In genomic region chr6:85015396-85015990, GRCh38 we compare ENCODE assay signal across 9 cellular contexts.
A peak's percentile ranks its signal among the peaks of the same experiment; 100 is the strongest.
DNase-seq lines count a peak whose midpoint lies in the region; ATAC-seq, FAIRE-seq and TF ChIP-seq lines count a peak whose summit lies in the region.
"Had no signal": no experiment of that assay in that cellular context is flagged by ENCODE, and none has a peak within 500 bp of the region (broad histone marks: within the 10 kb centered on the region; RNA-seq: fewer than 3 reads in every experiment).

No MANE protein-coding gene starts in this region.

- H3K79me2 ChIP-seq in GM23248 (ENCODE audit: insufficient read depth), result no peaks in the 10 kb centered on the region
- H3K79me2 ChIP-seq in keratinocyte (ENCODE audit: control insufficient read depth, insufficient read depth, low read length), result no peaks in the 10 kb centered on the region

- TF ChIP-seq CTCF in astrocyte of the spinal cord (IDR thresholded peaks at IDR 0.05; ENCODE audit: low read depth, low read length), result peak; percentile 94
- TF ChIP-seq CTCF in keratinocyte (optimal IDR thresholded peaks at IDR 0.05 in 1 of 3, IDR thresholded peaks at IDR 0.05 in 1 of 3, conservative IDR thresholded peaks at IDR 0.05 in 1 of 3; ENCODE audit: extremely low read depth in 1 of 3, insufficient read depth in 2 of 3, low read length in 3 of 3), result peak; percentile 35 to 67 (median 42)

- H3K4me3 ChIP-seq in GM23248 (no peak overlapping the region), astrocyte of the spinal cord (ENCODE audit: low read depth, low read length) (no peak overlapping the region), keratinocyte (ENCODE audit: control insufficient read depth in 2 of 3, extremely low read depth in 1 of 3, insufficient read depth in 2 of 3, low read depth in 1 of 3, low read length in 3 of 3) (no peak overlapping the region)

- H3K4me2 ChIP-seq in GM23248 (ENCODE audit: unreplicated experiment) (no peak overlapping the region), keratinocyte (ENCODE audit: control insufficient read depth, extremely low read depth, insufficient read depth, low read depth, low read length) (no peak overlapping the region)

- no peak for ATAC-seq in GM19455 (IDR thresholded peaks at IDR 0.05; ENCODE audit: unreplicated experiment)

- H3K9ac ChIP-seq in GM23248, result no peak overlapping the region
- no peak overlapping the region for H3K9ac ChIP-seq in keratinocyte (ENCODE audit: control insufficient read depth, extremely low read depth, insufficient read depth, low read length)

- H3K4me1 ChIP-seq in GM23248 (ENCODE audit: insufficient read depth) (no peaks in the 10 kb centered on the region), keratinocyte (ENCODE audit: control insufficient read depth, extremely low read depth, insufficient read depth, low read length) (no peaks in the 10 kb centered on the region)

- H3K9me3 ChIP-seq in GM23248 (ENCODE audit: low read depth) (no peaks in the 10 kb centered on the region), keratinocyte (ENCODE audit: control insufficient read depth, low read depth, low read length) (no peaks in the 10 kb centered on the region)

- H2AFZ ChIP-seq in GM23248 (no peak overlapping the region), keratinocyte (ENCODE audit: control insufficient read depth, low read length) (no peak overlapping the region)

- H3K27ac ChIP-seq in GM23248 (no peak overlapping the region), keratinocyte (ENCODE audit: control insufficient read depth, insufficient read depth, low read length) (no peak overlapping the region)

- DNase-seq in DMS 273 (lab: John Stamatoyannopoulos, UW; ENCODE audit: unreplicated experiment), result peak; percentile 66
- no peak for DNase-seq in DMS 273 treated with DMSO at 0.1 percent for 48 hours (lab: John Stamatoyannopoulos, UW)
- DNase-seq in GM23248, result peak; percentile 24
- peak; percentile 44 for DNase-seq in M059J (ENCODE audit: low read depth)
- peak; percentile 78 for DNase-seq in astrocyte of the spinal cord (ENCODE audit: low read depth, low spot score)
- DNase-seq in keratinocyte (ENCODE audit: low read depth, low spot score), result no peak
- peak; percentile 68 for DNase-seq in urothelium cell line (ENCODE audit: low spot score)

- dilution Hi-C loops in keratinocyte (cut with MboI; ENCODE audit: extremely low pct_ligation_motif_present, low sequenced_read_pairs), result no loop called here

- FAIRE-seq in keratinocyte (lab: Jason Lieb, UNC) (no peak), urothelium cell line (lab: Jason Lieb, UNC) (no peak)
- FAIRE-seq: A204.1 had no signal

- no peaks in the 10 kb centered on the region for H3K9me1 ChIP-seq in keratinocyte (ENCODE audit: control insufficient read depth, extremely low read depth, insufficient read depth, low read length)

- H3K27me3 ChIP-seq in GM23248 (replicated peaks; ENCODE audit: insufficient read depth) (no peaks in the 10 kb centered on the region), keratinocyte (ENCODE audit: control insufficient read depth, extremely low read depth, insufficient read depth, low read length) (no peaks in the 10 kb centered on the region)

- in situ Hi-C loops in GM23248 (cut with MboI), result no loop called here
- in situ Hi-C loops in astrocyte of the spinal cord (cut with HindIII; ENCODE audit: low sequenced_read_pairs), result no loop called here

- 90 to 93% methylated on average over 12 of the region's 12 CpGs for WGBS in GM23248 (ENCODE audit: low coverage in 1 of 2, low lambda C conversion rate in 2 of 2, missing lambda C conversion rate in 2 of 2), 2 experiments

- no peaks in the 10 kb centered on the region for H3K9me2 ChIP-seq in GM23248 (ENCODE audit: insufficient read depth)

- no peaks in the 10 kb centered on the region for H3F3A ChIP-seq in GM23248 (ENCODE audit: insufficient read depth)

- H3K36me3 ChIP-seq in GM23248 (ENCODE audit: low read depth) (no peaks in the 10 kb centered on the region), keratinocyte (ENCODE audit: control insufficient read depth in 2 of 2, extremely low read depth in 1 of 2, insufficient read depth in 2 of 2, low read length in 2 of 2) (no peaks in the 10 kb centered on the region)

- H4K20me1 ChIP-seq in GM23248 (ENCODE audit: insufficient read depth) (no peaks in the 10 kb centered on the region), keratinocyte (ENCODE audit: control insufficient read depth, extremely low read depth, insufficient read depth, low read length) (no peaks in the 10 kb centered on the region)

Comparison
In these comparisons a context has a peak if more than half of its experiments do, and no peak if none do; other contexts are left out.
1. DNase-seq: peak in DMS 273 (single experiment), GM23248 (single experiment), M059J (single experiment), astrocyte of the spinal cord (single experiment) and urothelium cell line (single experiment); none in DMS 273 treated with DMSO at 0.1 percent for 48 hours (single experiment) and keratinocyte (single experiment).